8 cellular contexts compared by ENCODE assay signal in genomic region chr16:19086322-19087199, GRCh38. TPM values are rescaled to one million over a fixed set of nuclear protein-coding genes. Genes with fewer than 3 reads are reported as not detected.
DNase-seq lines count a peak whose midpoint lies in the region; ATAC-seq, FAIRE-seq and TF ChIP-seq lines count a peak whose summit lies in the region.

No MANE protein-coding gene starts in this region.

- peak; percentile 99 for ATAC-seq in mucosa of descending colon

- DNase-seq in BE2C (peak; percentile 95), GM19239 (ENCODE audit: insufficient read length, low spot score) (peak; percentile 74), HS-27A (ENCODE audit: low read depth) (peak; percentile 72), NOMO-1 treated with DMSO at 0.1 percent for 48 hours (lab: John Stamatoyannopoulos, UW; ENCODE audit: unreplicated experiment) (peak; percentile 97), epidermal melanocyte (ENCODE audit: insufficient read length, low spot score) (peak; percentile 44), mucosa of descending colon (peak; percentile 92 to 94 (median 92))
- DNase-seq in activated CD8-positive, alpha-beta memory T cell treated with anti-CD3 and anti-CD28 coated beads, Interleukin-2, amount 50 U/mL, for 4 hours = peak; percentile 80
- peak; percentile 64 to 71 for DNase-seq in stimulated activated CD8-positive, alpha-beta memory T cell treated with anti-CD3 and anti-CD28 coated beads, Interleukin-15, amount 100 ng/mL, for 48 hours (ENCODE audit: low read depth in 2 of 2)

- TF ChIP-seq CTCF in BE2C (IDR thresholded peaks at IDR 0.05; ENCODE audit: low read depth, low read length) (peak; percentile 96), mucosa of descending colon (IDR thresholded peaks at IDR 0.05) (peak; percentile 98)

- no peaks in the 10 kb centered on the region for H3K27me3 ChIP-seq in BE2C

- peak; percentile 78 for FAIRE-seq in GM19239 (lab: Jason Lieb, UNC)

- H3K4me1 ChIP-seq in BE2C (peaks cover 4% of the 10 kb centered on the region; the same call in 1 of the 2 replicates), mucosa of descending colon (ENCODE audit: low read depth) (peaks cover 7% of the 10 kb centered on the region)

- H3K4me3 ChIP-seq in BE2C (ENCODE audit: low read depth, low read length) (peak overlapping the region; percentile 74), mucosa of descending colon (no peak overlapping the region)

- H3K9me3 ChIP-seq in BE2C (no peaks in the 10 kb centered on the region), mucosa of descending colon (no peaks in the 10 kb centered on the region)

- H3K36me3 ChIP-seq in BE2C (no peaks in the 10 kb centered on the region), mucosa of descending colon (ENCODE audit: low read depth) (no peaks in the 10 kb centered on the region)

- intact Hi-C loops in mucosa of descending colon (cut with DNase I, micrococcal nuclease) = loop anchor here (5.0 kb wide), 3 partner anchors 81 to 416 kb away; partner anchors contain the start of gene SYT17 (in 1 of the 2)

RNA-seq across cellular contexts. Expression of gene COQ7, which starts 19.1 kb away (rescaled TPM):
- polyA plus RNA-seq in BE2C (2012; ENCODE audit: insufficient read depth, insufficient read length, low read depth) = 32.4 TPM
- 10 to 100 TPM; 30.3 to 34.2 (median 34.1) TPM for total RNA-seq in mucosa of descending colon

RNA-seq across cellular contexts. Expression of gene ITPRIPL2, which starts 27.2 kb away (rescaled TPM):
- 1.4 TPM for polyA plus RNA-seq in BE2C (2012; ENCODE audit: insufficient read depth, insufficient read length, low read depth)
- total RNA-seq in mucosa of descending colon = 10 to 100 TPM; 36.3 to 49.9 (median 36.5) TPM

Comparison
In these comparisons a context has a peak if more than half of its experiments do, and no peak if none do; other contexts are left out.
1. DNase-seq: peak in every context shown above with its lines; median percentile 97 in NOMO-1 treated with DMSO at 0.1 percent for 48 hours; 95 in BE2C; 92 in mucosa of descending colon; 80 in activated CD8-positive, alpha-beta memory T cell treated with anti-CD3 and anti-CD28 coated beads, Interleukin-2, amount 50 U/mL, for 4 hours; 74 in GM19239; 72 in HS-27A; 68 in stimulated activated CD8-positive, alpha-beta memory T cell treated with anti-CD3 and anti-CD28 coated beads, Interleukin-15, amount 100 ng/mL, for 48 hours; 44 in epidermal melanocyte.